Comparison of ENCODE assay signal across 20 cellular contexts in the genomic region with DNA sequence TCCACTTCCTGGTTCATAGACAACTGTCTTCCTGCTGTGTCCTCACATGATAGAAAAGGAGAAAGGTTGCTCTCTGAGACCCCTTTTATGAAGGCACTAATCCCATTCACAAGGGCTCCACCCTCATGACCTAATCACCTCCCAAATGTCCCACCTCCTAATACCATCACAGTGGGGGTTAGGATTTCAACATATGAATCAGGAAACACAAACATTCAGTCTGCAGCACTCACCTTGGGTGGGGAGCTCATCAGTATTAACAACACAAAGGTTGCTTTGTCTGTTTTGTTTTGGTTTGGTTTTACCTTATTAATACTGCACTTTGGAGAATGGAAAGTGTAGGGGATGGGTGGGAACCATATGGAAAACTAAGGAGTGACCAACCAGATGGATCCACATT. TPM values are rescaled to one million over a fixed set of nuclear protein-coding genes. Genes with fewer than 3 reads are reported as not detected.
A peak's percentile ranks its signal among the peaks of the same experiment; 100 is the strongest.
DNase-seq lines count a peak whose midpoint lies in the region; ATAC-seq and TF ChIP-seq lines count a peak whose summit lies in the region.
"Had no signal": no experiment of that assay in that cellular context is flagged by ENCODE, and none has a peak within 500 bp of the region (broad histone marks: within the 10 kb centered on the region; RNA-seq: fewer than 3 reads in every experiment).

No MANE protein-coding gene starts in this region.

- no peaks in the 10 kb centered on the region for H4K20me1 ChIP-seq in HCT116 (ENCODE audit: insufficient read depth)

- CTCF ChIA-PET in HCT116 (lab: Charles Lee), result no interaction called here

- no peaks in the 10 kb centered on the region for H3K9me2 ChIP-seq in HCT116 (ENCODE audit: insufficient read depth)

- H3K9ac ChIP-seq in HCT116 (ENCODE audit: low read length), result no peak overlapping the region

- no peak for TF ChIP-seq POLR2A in HCT116 (IDR thresholded peaks at IDR 0.05; ENCODE audit: borderline replicate concordance, extremely low read depth, insufficient read depth, insufficient read length)

- H3K27me3 ChIP-seq in HCT116 (ENCODE audit: insufficient read depth, low read length), result no peaks in the 10 kb centered on the region
- H3K27me3 ChIP-seq: cardiac muscle cell, dorsolateral prefrontal cortex, left lung, upper lobe of left lung had no signal

- H3K79me2 ChIP-seq in HCT116 (ENCODE audit: insufficient read depth, low read length), result no peaks in the 10 kb centered on the region

- H3K4me1 ChIP-seq in HCT116 (ENCODE audit: control insufficient read depth in 1 of 2, insufficient read depth in 2 of 2, low read length in 2 of 2), result peaks cover 8 to 12% of the 10 kb centered on the region in 2 experiments; a peak in 3 of 4 replicates

- no peaks in the 10 kb centered on the region for H3K36me3 ChIP-seq in HCT116 (ENCODE audit: control insufficient read depth in 1 of 2, insufficient read depth in 2 of 2, low read length in 2 of 2)
- H3K36me3 ChIP-seq: cardiac muscle cell, left lung, upper lobe of left lung had no signal

- H2AFZ ChIP-seq in HCT116 (ENCODE audit: low read depth, low read length, poor library complexity, severe bottlenecking), result no peak overlapping the region

- H3K9me3 Mint-ChIP-seq in activated T-cell treated with anti-CD3 and anti-CD28 coated beads, Interleukin-2, amount 50 U/mL, for 72 hours, result no peaks in the 10 kb centered on the region
- no peaks in the 10 kb centered on the region for H3K9me3 Mint-ChIP-seq in activated T-cell treated with anti-CD3 and anti-CD28 coated beads, Interleukin-2, amount 50 U/mL, for 24 hours
- no peaks in the 10 kb centered on the region for H3K9me3 Mint-ChIP-seq in endothelial cell (ENCODE audit: unreplicated experiment)
- H3K9me3 Mint-ChIP-seq: activated CD4-positive, alpha-beta memory T cell treated with anti-CD3 and anti-CD28 coated beads for 36 hours; activated T-cell treated with anti-CD3 and anti-CD28 coated beads, Interleukin-2, amount 50 U/mL, for 4 hours had no signal

- no peak overlapping the region for H3K4me2 ChIP-seq in HCT116 (ENCODE audit: low read length)

- ATAC-seq in activated T-cell treated with anti-CD3 and anti-CD28 coated beads, Interleukin-2, amount 50 U/mL, for 72 hours (replicated peaks in 1 of 2), result no peak
- ATAC-seq in HCT116, result peak; percentile 31; the same call in 1 of the 2 replicates
- ATAC-seq: activated T-cell treated with anti-CD3 and anti-CD28 coated beads, Interleukin-2, amount 50 U/mL, for 4 hours; left lung; right cardiac atrium had no signal

- DNase-seq in activated T-cell treated with anti-CD3 and anti-CD28 coated beads, Interleukin-2, amount 50 U/mL, for 72 hours, result no peak
- no peak for DNase-seq in activated T-cell treated with anti-CD3 and anti-CD28 coated beads, Interleukin-2, amount 50 U/mL, for 24 hours
- no peak for DNase-seq in HCT116 (ENCODE audit: low read depth, low spot score)
- peak; percentile 98 for DNase-seq in SW480 (ENCODE audit: low spot score)
- peak; percentile 15 for DNase-seq in kidney tubule cell (ENCODE audit: low spot score)
- no peak for DNase-seq in endothelial cell (ENCODE audit: low spot score)
- DNase-seq in stimulated activated naive CD4-positive, alpha-beta T cell treated with Interleukin-2 at 50 U/mL for 16 hours (lab: John Stamatoyannopoulos, UW), result no peak
- DNase-seq in dedifferentiated amniotic fluid mesenchymal stem cell (ENCODE audit: extremely low spot score), result no peak
- DNase-seq: activated CD4-positive, alpha-beta memory T cell treated with anti-CD3 and anti-CD28 coated beads for 36 hours; activated T-cell treated with anti-CD3 and anti-CD28 coated beads, Interleukin-2, amount 50 U/mL, for 4 hours; dorsolateral prefrontal cortex; left lung; NCI-H1694; occipital lobe; right cardiac atrium; RPMI8226; stimulated activated naive B cell treated with anti-CD40 and anti-IgM and Interleukin-4, amounts not matched to agents 10 μg/mL and 1 μg/mL and 100 μg/mL, for 72 hours; upper lobe of left lung had no signal

- H3K36me3 Mint-ChIP-seq in activated T-cell treated with anti-CD3 and anti-CD28 coated beads, Interleukin-2, amount 50 U/mL, for 72 hours (ENCODE audit: insufficient read depth in 2 of 2), result no peaks in the 10 kb centered on the region
- H3K36me3 Mint-ChIP-seq in activated T-cell treated with anti-CD3 and anti-CD28 coated beads, Interleukin-2, amount 50 U/mL, for 24 hours (ENCODE audit: low read depth), result no peaks in the 10 kb centered on the region
- H3K36me3 Mint-ChIP-seq in endothelial cell (ENCODE audit: low read depth, unreplicated experiment), result no peaks in the 10 kb centered on the region
- H3K36me3 Mint-ChIP-seq: activated CD4-positive, alpha-beta memory T cell treated with anti-CD3 and anti-CD28 coated beads for 36 hours; CD4-positive, alpha-beta memory T cell had no signal

- H3K27ac Mint-ChIP-seq in activated T-cell treated with anti-CD3 and anti-CD28 coated beads, Interleukin-2, amount 50 U/mL, for 72 hours, result peak overlapping the region; percentile 11
- no peak overlapping the region for H3K27ac Mint-ChIP-seq in activated T-cell treated with anti-CD3 and anti-CD28 coated beads, Interleukin-2, amount 50 U/mL, for 24 hours
- no peak overlapping the region for H3K27ac Mint-ChIP-seq in endothelial cell (ENCODE audit: unreplicated experiment)
- H3K27ac Mint-ChIP-seq: activated CD4-positive, alpha-beta memory T cell treated with anti-CD3 and anti-CD28 coated beads for 36 hours; stimulated activated naive B cell treated with anti-CD40 and anti-IgM and Interleukin-4, amounts not matched to agents 10 μg/mL and 1 μg/mL and 100 μg/mL, for 72 hours had no signal

- RAD21 ChIA-PET in HCT116 (lab: Charles Lee; ENCODE audit: low non-redundant PET in 1 of 2, low total read pairs in 2 of 2, uncharacterized antibody in 2 of 2, unreplicated experiment in 2 of 2), result interaction anchor here in 1 of 2 experiments (0.9 kb wide), 1 partner anchor 200 kb away, joined by 4 read pairs; no protein-coding TSS in a partner anchor

- no peaks in the 10 kb centered on the region for H3K9me3 ChIP-seq in HCT116 (ENCODE audit: control insufficient read depth in 1 of 2, insufficient read depth in 1 of 2, low read depth in 1 of 2, low read length in 2 of 2)
- H3K9me3 ChIP-seq: left lung, upper lobe of left lung had no signal

- peaks cover 16% of the 10 kb centered on the region for H3K4me1 Mint-ChIP-seq in activated T-cell treated with anti-CD3 and anti-CD28 coated beads, Interleukin-2, amount 50 U/mL, for 72 hours (ENCODE audit: low read depth)
- peaks cover 9% of the 10 kb centered on the region for H3K4me1 Mint-ChIP-seq in activated T-cell treated with anti-CD3 and anti-CD28 coated beads, Interleukin-2, amount 50 U/mL, for 24 hours (ENCODE audit: low read depth)
- H3K4me1 Mint-ChIP-seq in endothelial cell (ENCODE audit: unreplicated experiment), result peaks cover 7% of the 10 kb centered on the region

- no peak overlapping the region for H3K27ac ChIP-seq in HCT116 (ENCODE audit: low read depth, low read length)
- H3K27ac ChIP-seq: cardiac muscle cell, dorsolateral prefrontal cortex, left lung, upper lobe of left lung had no signal

- POLR2A ChIA-PET in HCT116 (lab: Charles Lee), result no interaction called here

- BruUV-seq in HCT116 (replicated peaks; lab: Mats Ljungman, UMichigan), result no TSS peak

- no peak overlapping the region for H3K4me3 Mint-ChIP-seq in activated T-cell treated with anti-CD3 and anti-CD28 coated beads, Interleukin-2, amount 50 U/mL, for 72 hours
- no peak overlapping the region for H3K4me3 Mint-ChIP-seq in activated T-cell treated with anti-CD3 and anti-CD28 coated beads, Interleukin-2, amount 50 U/mL, for 24 hours
- H3K4me3 Mint-ChIP-seq in endothelial cell (ENCODE audit: unreplicated experiment), result no peak overlapping the region
- H3K4me3 Mint-ChIP-seq: activated CD4-positive, alpha-beta memory T cell treated with anti-CD3 and anti-CD28 coated beads for 36 hours; activated T-cell treated with anti-CD3 and anti-CD28 coated beads, Interleukin-2, amount 50 U/mL, for 4 hours; CD4-positive, alpha-beta memory T cell; stimulated activated naive B cell treated with anti-CD40 and anti-IgM and Interleukin-4, amounts not matched to agents 10 μg/mL and 1 μg/mL and 100 μg/mL, for 72 hours had no signal

- TF ChIP-seq CTCF in HCT116 (IDR thresholded peaks at IDR 0.05 in 2 of 3, conservative IDR thresholded peaks at IDR 0.05 in 1 of 3; ENCODE audit: borderline replicate concordance in 1 of 3, insufficient read depth in 1 of 3, low read depth in 2 of 3, low read length in 2 of 3) (no peak), endothelial cell (IDR thresholded peaks at IDR 0.05; ENCODE audit: unreplicated experiment) (no peak)

- H3K27me3 Mint-ChIP-seq in activated T-cell treated with anti-CD3 and anti-CD28 coated beads, Interleukin-2, amount 50 U/mL, for 72 hours (ENCODE audit: low read depth), result peaks cover 13% of the 10 kb centered on the region
- peaks cover 27% of the 10 kb centered on the region for H3K27me3 Mint-ChIP-seq in activated T-cell treated with anti-CD3 and anti-CD28 coated beads, Interleukin-2, amount 50 U/mL, for 24 hours
- peaks cover 2% of the 10 kb centered on the region for H3K27me3 Mint-ChIP-seq in endothelial cell (ENCODE audit: unreplicated experiment)
- H3K27me3 Mint-ChIP-seq: stimulated activated naive B cell treated with anti-CD40 and anti-IgM and Interleukin-4, amounts not matched to agents 10 μg/mL and 1 μg/mL and 100 μg/mL, for 72 hours had no signal

- intact Hi-C loops in HCT116 (cut with micrococcal nuclease), result no loop called here

- no peak overlapping the region for H3K4me3 ChIP-seq in HCT116 (replicated peaks in 1 of 2; ENCODE audit: low read depth in 1 of 2, low read length in 2 of 2)
- H3K4me3 ChIP-seq: cardiac muscle cell, dorsolateral prefrontal cortex, left lung, upper lobe of left lung had no signal

- TF ChIP-seq RAD21 in HCT116 (IDR thresholded peaks at IDR 0.05; ENCODE audit: low read depth), result no peak

TF ChIP-seq in HCT116, 20 proteins besides CTCF, POLR2A, EP300 and RAD21 (continues in another document):
- TF ChIP-seq POLR2AphosphoS5 (IDR thresholded peaks at IDR 0.05; ENCODE audit: low read depth, low read length) (no peak), ZNF274 (IDR thresholded peaks at IDR 0.05; ENCODE audit: low read depth, low read length) (no peak), SP1 (IDR thresholded peaks at IDR 0.05; ENCODE audit: low read depth) (no peak), ZFX (IDR thresholded peaks at IDR 0.05) (no peak), EZH2 (IDR thresholded peaks at IDR 0.05) (no peak), CEBPB (IDR thresholded peaks at IDR 0.05; ENCODE audit: low read depth) (no peak), CBX3 (IDR thresholded peaks at IDR 0.05; ENCODE audit: low read depth) (no peak), JUND (IDR thresholded peaks at IDR 0.05) (no peak)
- TF ChIP-seq, protein P1, sequence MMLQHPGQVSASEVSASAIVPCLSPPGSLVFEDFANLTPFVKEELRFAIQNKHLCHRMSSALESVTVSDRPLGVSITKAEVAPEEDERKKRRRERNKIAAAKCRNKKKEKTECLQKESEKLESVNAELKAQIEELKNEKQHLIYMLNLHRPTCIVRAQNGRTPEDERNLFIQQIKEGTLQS (IDR thresholded peaks at IDR 0.05), result no peak

RNA-seq across cellular contexts. Expression of gene SMCO2, which starts 10.5 kb away (rescaled TPM):
- under 1 TPM; 0.55 to 0.72 TPM for total RNA-seq in activated T-cell treated with anti-CD3 and anti-CD28 coated beads, Interleukin-2, amount 50 U/mL, for 72 hours
- total RNA-seq in HCT116 (2021; ENCODE audit: unreplicated experiment) (not detected), endothelial cell (ENCODE audit: unreplicated experiment) (0.46 TPM)
- polyA plus RNA-seq in HCT116 (2012), result 0.19 and 0.47 TPM in 2 replicates
- total RNA-seq: activated T-cell treated with anti-CD3 and anti-CD28 coated beads, Interleukin-2, amount 50 U/mL, for 4 hours; cardiac muscle cell; CD4-positive, alpha-beta memory T cell had no signal
- polyA plus RNA-seq: cardiac muscle cell; CD4-positive, alpha-beta memory T cell had no signal

Comparison
In these comparisons a context has a peak if more than half of its experiments do, and no peak if none do; other contexts are left out.
1. DNase-seq: peak in SW480 (single experiment) and kidney tubule cell (single experiment); none in activated T-cell treated with anti-CD3 and anti-CD28 coated beads, Interleukin-2, amount 50 U/mL, for 72 hours (0 of 2), activated T-cell treated with anti-CD3 and anti-CD28 coated beads, Interleukin-2, amount 50 U/mL, for 24 hours (single experiment), HCT116 (single experiment), endothelial cell (single experiment), stimulated activated naive CD4-positive, alpha-beta T cell treated with Interleukin-2 at 50 U/mL for 16 hours (single experiment) and dedifferentiated amniotic fluid mesenchymal stem cell (single experiment).